ENCODE assay signal across 9 cellular contexts in the genomic region with DNA sequence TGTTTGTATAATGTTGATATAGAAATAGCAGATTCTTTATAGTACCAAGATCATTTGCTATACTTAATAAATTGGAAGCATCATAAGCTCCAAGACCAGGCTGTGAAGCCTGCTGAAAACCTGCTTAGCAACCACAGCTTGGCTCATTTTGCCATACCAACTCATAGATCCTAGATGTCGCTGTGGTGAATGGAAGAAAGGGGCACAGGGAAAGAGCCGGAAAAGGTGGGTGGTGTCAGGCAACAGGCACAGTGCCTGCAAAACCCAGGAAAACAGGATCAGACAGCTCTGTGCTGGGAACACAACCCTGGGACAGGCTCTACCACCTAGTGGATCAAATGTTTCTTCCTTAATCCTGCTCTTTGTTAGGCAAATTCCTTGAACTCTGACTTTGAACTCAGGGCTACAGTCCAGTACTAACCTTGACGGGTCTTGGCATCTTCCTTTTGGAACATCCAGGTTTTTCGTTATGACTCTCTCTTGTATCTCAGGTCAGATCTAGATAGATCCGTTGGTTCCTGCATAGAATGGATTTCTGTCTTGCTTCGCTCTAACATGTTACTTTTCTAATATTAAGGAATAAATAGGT. TPM values are rescaled to one million over a fixed set of nuclear protein-coding genes. Genes with fewer than 3 reads are reported as not detected.
DNase-seq lines count a peak whose midpoint lies in the region; ATAC-seq and TF ChIP-seq lines count a peak whose summit lies in the region.
"Had no signal": no experiment of that assay in that cellular context is flagged by ENCODE, and none has a peak within 500 bp of the region (broad histone marks: within the 10 kb centered on the region; RNA-seq: fewer than 3 reads in every experiment).

No MANE protein-coding gene starts in this region.

- H3K4me3 Mint-ChIP-seq in WTC11 (no peak overlapping the region), progenitor cell of endocrine pancreas (ENCODE audit: low read depth) (no peak overlapping the region)
- no peak overlapping the region for H3K4me3 Mint-ChIP-seq in naive thymus-derived CD4-positive, alpha-beta T cell
- H3K4me3 Mint-ChIP-seq: T-helper 1 cell treated with Interleukin-12 subunit alpha and Interleukin-12 subunit beta and Interleukin-4 antibody, amounts not matched to agents 30 μg/mL and 1 μg/mL, for 36 hours had no signal

- peaks cover 0 to 6% (median 0%) of the 10 kb centered on the region in 3 experiments for H3K36me3 ChIP-seq in naive thymus-derived CD4-positive, alpha-beta T cell (ENCODE audit: control insufficient read depth in 2 of 3, insufficient read depth in 3 of 3, low read length in 3 of 3)

- peaks cover 13% of the 10 kb centered on the region for H3K4me1 Mint-ChIP-seq in WTC11
- H3K4me1 Mint-ChIP-seq in progenitor cell of endocrine pancreas (ENCODE audit: low read depth): peaks cover 12% of the 10 kb centered on the region
- peaks cover 0 to 6% (median 0%) of the 10 kb centered on the region in 7 donors for H3K4me1 Mint-ChIP-seq in naive thymus-derived CD4-positive, alpha-beta T cell

- DNase-seq in Daoy (ENCODE audit: low read depth) (peak; percentile 27), WTC11 (ENCODE audit: low spot score) (peak; percentile 69), head of caudate nucleus (peak in 34 of 42 donors; percentile 5 to 74 (median 44)), progenitor cell of endocrine pancreas (ENCODE audit: low spot score, unreplicated experiment) (peak; percentile 12), DMS153 (lab: John Stamatoyannopoulos, UW) (no peak)
- DNase-seq in naive thymus-derived CD4-positive, alpha-beta T cell: no peak
- DNase-seq in effector CD4-positive, alpha-beta T cell: no peak

- H3K9me3 ChIP-seq in naive thymus-derived CD4-positive, alpha-beta T cell (ENCODE audit: control insufficient read depth in 2 of 3, low read length in 3 of 3): no peaks in the 10 kb centered on the region

- H3K27ac Mint-ChIP-seq in WTC11 (peak overlapping the region; percentile 47), progenitor cell of endocrine pancreas (no peak overlapping the region)
- H3K27ac Mint-ChIP-seq in naive thymus-derived CD4-positive, alpha-beta T cell: no peak overlapping the region
- H3K27ac Mint-ChIP-seq: T-helper 1 cell treated with Interleukin-12 subunit alpha and Interleukin-12 subunit beta and Interleukin-4 antibody, amounts not matched to agents 30 μg/mL and 1 μg/mL, for 36 hours had no signal

- no peaks in the 10 kb centered on the region for H3K27me3 Mint-ChIP-seq in WTC11 (ENCODE audit: low read depth)
- H3K27me3 Mint-ChIP-seq in progenitor cell of endocrine pancreas: no peaks in the 10 kb centered on the region
- H3K27me3 Mint-ChIP-seq in naive thymus-derived CD4-positive, alpha-beta T cell: no peaks in the 10 kb centered on the region

- ATAC-seq in WTC11 (peak; percentile 100), HG02623 (IDR thresholded peaks at IDR 0.05; ENCODE audit: unreplicated experiment) (no peak)
- ATAC-seq in naive thymus-derived CD4-positive, alpha-beta T cell: no peak

- H3K36me3 Mint-ChIP-seq in WTC11 (peaks cover 20% of the 10 kb centered on the region), progenitor cell of endocrine pancreas (ENCODE audit: insufficient read depth) (peaks cover 24% of the 10 kb centered on the region)
- H3K36me3 Mint-ChIP-seq in naive thymus-derived CD4-positive, alpha-beta T cell: peaks cover 10 to 46% (median 33%) of the 10 kb centered on the region in 5 donors

- H3K9me3 Mint-ChIP-seq in WTC11: peaks cover 16% of the 10 kb centered on the region
- no peaks in the 10 kb centered on the region for H3K9me3 Mint-ChIP-seq in progenitor cell of endocrine pancreas (ENCODE audit: low read depth)
- H3K9me3 Mint-ChIP-seq in naive thymus-derived CD4-positive, alpha-beta T cell: peaks cover 0 to 4% (median 0%) of the 10 kb centered on the region in 11 donors
- H3K9me3 Mint-ChIP-seq: T-helper 1 cell treated with Interleukin-12 subunit alpha and Interleukin-12 subunit beta and Interleukin-4 antibody, amounts not matched to agents 30 μg/mL and 1 μg/mL, for 36 hours had no signal

- TF ChIP-seq CTCF in WTC11 (IDR thresholded peaks at IDR 0.05): no peak
- TF ChIP-seq CTCF in progenitor cell of endocrine pancreas (IDR thresholded peaks at IDR 0.05; ENCODE audit: unreplicated experiment): peak; percentile 48

- H3K27me3 ChIP-seq in naive thymus-derived CD4-positive, alpha-beta T cell (ENCODE audit: control insufficient read depth in 2 of 2, insufficient read depth in 2 of 2, low read length in 2 of 2): no peaks in the 10 kb centered on the region

- intact Hi-C loops in head of caudate nucleus (cut with DNase I): no loop called here
- intact Hi-C loops in naive thymus-derived CD4-positive, alpha-beta T cell (cut with micrococcal nuclease): no loop called here

- POLR2A ChIA-PET in WTC11 (lab: Charles Lee): interaction anchor here (0.6 to 1.4 kb wide), 2 partner anchors 10 to 33 kb away, joined by 3 to 7 read pairs; no protein-coding TSS in a partner anchor
- POLR2A ChIA-PET in naive thymus-derived CD4-positive, alpha-beta T cell (lab: Charles Lee): no interaction called here

- CTCF ChIA-PET in WTC11 (lab: Charles Lee): interaction anchor here (0.8 to 2.5 kb wide), 20 partner anchors 8 to 264 kb away, joined by 3 to 20 read pairs (median 4); partner anchors contain the start of gene TWSG1
- CTCF ChIA-PET in naive thymus-derived CD4-positive, alpha-beta T cell (lab: Charles Lee): no interaction called here

- no peak overlapping the region for H3K4me3 ChIP-seq in naive thymus-derived CD4-positive, alpha-beta T cell (ENCODE audit: low read length)

- H3K27ac ChIP-seq in naive thymus-derived CD4-positive, alpha-beta T cell (ENCODE audit: low read depth, low read length): no peak overlapping the region

- H3K4me1 ChIP-seq in naive thymus-derived CD4-positive, alpha-beta T cell (ENCODE audit: control insufficient read depth in 2 of 2, insufficient read depth in 2 of 2, low read length in 2 of 2): no peaks in the 10 kb centered on the region

TF ChIP-seq in WTC11, 78 proteins besides CTCF, POLR2A, EP300 and RAD21 (continues in another document):
- TF ChIP-seq ERG (CRISPR knock-in tag; IDR thresholded peaks at IDR 0.05): no peak
- no peak for TF ChIP-seq FOXP4 (CRISPR knock-in tag; IDR thresholded peaks at IDR 0.05)
- TF ChIP-seq, protein P1, sequence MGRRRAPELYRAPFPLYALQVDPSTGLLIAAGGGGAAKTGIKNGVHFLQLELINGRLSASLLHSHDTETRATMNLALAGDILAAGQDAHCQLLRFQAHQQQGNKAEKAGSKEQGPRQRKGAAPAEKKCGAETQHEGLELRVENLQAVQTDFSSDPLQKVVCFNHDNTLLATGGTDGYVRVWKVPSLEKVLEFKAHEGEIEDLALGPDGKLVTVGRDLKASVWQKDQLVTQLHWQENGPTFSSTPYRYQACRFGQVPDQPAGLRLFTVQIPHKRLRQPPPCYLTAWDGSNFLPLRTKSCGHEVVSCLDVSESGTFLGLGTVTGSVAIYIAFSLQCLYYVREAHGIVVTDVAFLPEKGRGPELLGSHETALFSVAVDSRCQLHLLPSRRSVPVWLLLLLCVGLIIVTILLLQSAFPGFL (CRISPR knock-in tag; IDR thresholded peaks at IDR 0.05; ENCODE audit: borderline replicate concordance): no peak
- no peak for TF ChIP-seq ZNF416 (CRISPR knock-in tag; IDR thresholded peaks at IDR 0.05)
- 0 out of 2 replicates have a peak, but pooled peaks have one; percentile 18 for TF ChIP-seq EMX1 (CRISPR knock-in tag; IDR thresholded peaks at IDR 0.05)
- TF ChIP-seq ZNF121 (CRISPR knock-in tag; IDR thresholded peaks at IDR 0.05): no peak
- no peak for TF ChIP-seq SP1 (CRISPR knock-in tag; conservative IDR thresholded peaks at IDR 0.05)

RNA-seq across cellular contexts. Expression of gene TWSG1, which starts 31.6 kb away (rescaled TPM):
- 14.3 and 15.0 TPM in 2 replicates for total RNA-seq in Daoy (2014; rRNA removed; shearing (Covaris generic))
- 18.2 to 19.3 TPM (median 18.3 TPM) in 3 replicates for total RNA-seq in WTC11 (2021)
- total RNA-seq in progenitor cell of endocrine pancreas: 38.1 and 40.4 TPM in 2 replicates
- 1 to 10 TPM; 2.4 to 7.6 (median 5.8) TPM for total RNA-seq in naive thymus-derived CD4-positive, alpha-beta T cell
- 1 to 10 TPM; 3.9 to 5.0 TPM for polyA plus RNA-seq in naive thymus-derived CD4-positive, alpha-beta T cell

Comparison
In these comparisons a context has a peak if more than half of its experiments do, and no peak if none do; other contexts are left out.
1. DNase-seq: peak in Daoy (single experiment), WTC11 (single experiment), head of caudate nucleus (34 of 42) and progenitor cell of endocrine pancreas (single experiment); none in DMS153 (single experiment), naive thymus-derived CD4-positive, alpha-beta T cell (0 of 9) and effector CD4-positive, alpha-beta T cell (single experiment).